ENCODE assay signal across 8 cellular contexts in the genomic region with DNA sequence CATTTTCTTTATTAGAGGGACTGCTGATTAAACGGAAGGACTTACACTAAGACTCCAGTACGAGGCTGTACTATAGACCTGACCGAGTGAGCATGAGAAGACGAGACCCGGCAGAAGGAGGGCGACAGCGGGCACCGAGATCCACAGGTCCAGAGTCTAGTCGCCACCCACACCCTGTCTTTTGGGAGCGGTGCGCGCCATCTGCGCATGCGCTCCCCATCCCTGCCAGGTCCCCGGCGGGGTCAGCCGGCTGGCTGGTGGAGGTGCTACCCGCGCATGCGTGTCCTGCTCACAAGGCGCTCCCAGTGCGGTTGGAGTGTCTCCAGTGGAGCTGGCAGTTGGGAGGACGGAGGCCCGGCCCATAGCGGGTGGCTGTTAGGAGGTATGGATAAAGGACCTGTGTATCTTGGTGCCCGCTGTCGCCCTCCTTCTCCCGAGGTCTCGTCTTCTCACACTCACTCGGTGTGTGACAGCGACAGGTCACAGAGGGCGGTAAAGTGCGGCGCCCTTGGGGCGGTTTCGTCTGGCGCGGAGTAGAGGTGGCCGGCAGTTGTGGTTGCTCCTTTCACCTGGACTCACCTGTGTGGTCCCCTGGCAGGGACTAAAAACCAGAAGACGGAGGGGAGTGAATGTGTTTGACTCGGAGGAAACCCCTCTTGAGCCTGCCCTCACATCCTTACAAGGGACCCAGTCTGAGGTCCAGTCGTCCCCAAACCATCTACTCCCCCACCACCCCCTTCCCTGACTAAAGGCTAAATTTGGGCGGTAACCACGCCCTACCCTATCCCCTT. TPM values are rescaled to one million over a fixed set of nuclear protein-coding genes. Genes with fewer than 3 reads are reported as not detected.
A peak's percentile ranks its signal among the peaks of the same experiment; 100 is the strongest.
DNase-seq lines count a peak whose midpoint lies in the region; ATAC-seq lines count a peak whose summit lies in the region.

No MANE protein-coding gene starts in this region.

- H2AFZ ChIP-seq in mesenchymal stem cell (ENCODE audit: low read depth, low read length), result peak overlapping the region; percentile 46

- peak overlapping the region; percentile 70 to 82 for H3K18ac ChIP-seq in mesenchymal stem cell (ENCODE audit: low read depth in 1 of 2, low read length in 2 of 2)

- H3K4me3 ChIP-seq in mesenchymal stem cell (ENCODE audit: insufficient read depth in 1 of 2, low read depth in 1 of 2, low read length in 2 of 2), result peak overlapping the region; percentile 26 to 72

- H2BK15ac ChIP-seq in mesenchymal stem cell (ENCODE audit: low read depth, poor library complexity, severe bottlenecking), result no peak overlapping the region

- H3K9me3 ChIP-seq in mesenchymal stem cell (ENCODE audit: control insufficient read depth, low read length), result no peaks in the 10 kb centered on the region

- peak overlapping the region; percentile 48 for H3K9ac ChIP-seq in mesenchymal stem cell (ENCODE audit: low read length)

- peak overlapping the region; percentile 90 for H4K8ac ChIP-seq in mesenchymal stem cell (ENCODE audit: low read length)

- DNase-seq in ACHN (peak; percentile 65), NCI-H69 (lab: John Stamatoyannopoulos, UW) (peak; percentile 93), mesenchymal stem cell (peak; percentile 65)
- peak; percentile 88 for DNase-seq in activated CD8-positive, alpha-beta memory T cell treated with anti-CD3 and anti-CD28 coated beads for 24 hours
- peak; percentile 59 for DNase-seq in effector CD8-positive, alpha-beta T cell (lab: John Stamatoyannopoulos, UW)
- peak; percentile 56 for DNase-seq in stimulated activated CD8-positive, alpha-beta memory T cell treated with anti-CD3 and anti-CD28 coated beads, Interleukin-12 subunit alpha, Interleukin-12 subunit beta, amount 100 ng/mL, for 4 hours (ENCODE audit: low read depth)

- peak overlapping the region in 1 of 2 experiments; percentile 63 for H2BK12ac ChIP-seq in mesenchymal stem cell (ENCODE audit: low read length in 2 of 2)

- peak overlapping the region; percentile 78 for H3K4me2 ChIP-seq in mesenchymal stem cell (ENCODE audit: low read length, poor library complexity, severe bottlenecking)

- peaks cover 0 to 47% of the 10 kb centered on the region in 2 experiments for H3K27me3 ChIP-seq in mesenchymal stem cell (ENCODE audit: control insufficient read depth in 1 of 2, insufficient read depth in 1 of 2, low read length in 2 of 2)

- H2BK5ac ChIP-seq in mesenchymal stem cell (ENCODE audit: low read depth, low read length, poor library complexity, severe bottlenecking), result no peak overlapping the region

- H3K4me1 ChIP-seq in mesenchymal stem cell (ENCODE audit: control insufficient read depth, insufficient read depth, low read depth, low read length), result peaks cover 7% of the 10 kb centered on the region

- WGBS in mesenchymal stem cell, result 7% methylated on average over 24 of the region's 44 CpGs

- no peak overlapping the region for H3K23ac ChIP-seq in mesenchymal stem cell (ENCODE audit: low read length in 2 of 2)

- H3K4ac ChIP-seq in mesenchymal stem cell (ENCODE audit: low read depth in 1 of 2, low read length in 2 of 2), result peak overlapping the region in 1 of 2 experiments; percentile 67

- H4K91ac ChIP-seq in mesenchymal stem cell (ENCODE audit: low read length), result peak overlapping the region; percentile 39

- in situ Hi-C loops in ACHN (cut with HindIII; ENCODE audit: low pct_ligation_motif_present, low pct_unique_long_range_greater_than_20kb, low sequenced_read_pairs), result no loop called here

- H3K27ac ChIP-seq in mesenchymal stem cell (ENCODE audit: low read length, poor library complexity, severe bottlenecking), result no peak overlapping the region

- H2AK5ac ChIP-seq in mesenchymal stem cell (ENCODE audit: low read length, severe bottlenecking), result no peak overlapping the region

- H3K79me1 ChIP-seq in mesenchymal stem cell (replicated peaks; ENCODE audit: low read length, poor library complexity, severe bottlenecking), result no peaks in the 10 kb centered on the region

- no peaks in the 10 kb centered on the region for H3K36me3 ChIP-seq in mesenchymal stem cell (ENCODE audit: control insufficient read depth in 1 of 2, insufficient read depth in 2 of 2, low read depth in 1 of 2, low read length in 2 of 2)

- ATAC-seq in GM19035 (IDR thresholded peaks at IDR 0.05; ENCODE audit: unreplicated experiment) (peak; percentile 83), HG03442 (IDR thresholded peaks at IDR 0.05; ENCODE audit: unreplicated experiment) (peak; percentile 71)

- H3K14ac ChIP-seq in mesenchymal stem cell (ENCODE audit: low read length in 2 of 2), result peak overlapping the region in 1 of 2 experiments; percentile 71

- peak overlapping the region; percentile 73 for H2BK120ac ChIP-seq in mesenchymal stem cell (ENCODE audit: low read depth, low read length)

RNA-seq across cellular contexts. Expression of gene HSD17B10, which starts 7.6 kb away (rescaled TPM):
- polyA plus RNA-seq in mesenchymal stem cell (2013, experiment 1 of 2), result 69.4 TPM
- 69.8 TPM for polyA plus RNA-seq in mesenchymal stem cell (2013, experiment 2 of 2)

RNA-seq across cellular contexts. Expression of gene RIBC1, which starts 19.1 kb away (rescaled TPM):
- polyA plus RNA-seq in mesenchymal stem cell (2013, experiment 1 of 2), result 0.70 TPM
- polyA plus RNA-seq in mesenchymal stem cell (2013, experiment 2 of 2), result 0.79 TPM

RNA-seq across cellular contexts. Expression of gene SMC1A, which starts 19.3 kb away (rescaled TPM):
- 18.8 TPM for polyA plus RNA-seq in mesenchymal stem cell (2013, experiment 1 of 2)
- 18.6 TPM for polyA plus RNA-seq in mesenchymal stem cell (2013, experiment 2 of 2)
